ENCODE assay signal across 10 cellular contexts in the genomic region with DNA sequence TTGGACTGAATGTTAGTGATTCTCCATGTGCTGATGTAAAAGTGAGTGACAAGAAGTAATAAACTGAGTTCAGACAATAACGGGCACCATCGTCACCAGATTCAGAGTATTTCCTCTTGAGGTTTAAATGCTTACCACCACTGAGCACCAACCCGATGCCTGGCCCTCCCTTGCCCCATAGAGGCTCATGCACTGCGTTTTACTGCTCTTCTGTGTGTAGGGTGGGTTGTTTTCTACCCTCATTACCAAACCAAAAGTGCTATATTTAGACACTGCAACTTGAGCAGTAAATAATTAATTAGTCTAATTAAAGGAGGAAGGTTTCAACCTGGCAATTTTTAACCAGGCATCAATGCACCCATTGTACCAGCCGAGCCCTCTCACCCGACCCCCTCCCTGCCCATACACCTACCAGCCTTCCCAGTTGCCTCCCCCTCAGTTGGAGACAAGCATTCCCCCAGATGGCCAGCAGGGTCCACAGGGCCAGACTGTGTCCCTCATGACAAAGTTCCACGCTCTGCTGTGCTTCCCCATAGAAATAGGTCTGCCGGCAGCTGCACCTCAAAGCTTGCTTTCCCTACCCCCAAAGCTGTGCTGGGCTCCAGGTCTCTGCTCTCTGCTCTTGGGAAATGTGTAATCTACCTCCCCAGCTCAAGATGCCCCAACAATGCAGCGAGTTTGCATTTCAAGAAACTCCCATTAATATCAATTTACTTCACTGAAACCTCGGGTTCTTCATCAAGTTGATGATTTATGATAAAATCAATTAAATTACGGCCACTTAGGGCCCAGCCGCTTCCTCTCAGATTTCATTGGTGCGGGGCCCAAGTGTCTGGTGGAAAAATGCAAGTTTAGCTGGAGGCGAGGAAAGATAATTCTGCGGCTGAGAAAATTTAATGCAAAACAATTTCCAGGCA. TPM values are rescaled to one million over a fixed set of nuclear protein-coding genes. Genes with fewer than 3 reads are reported as not detected.
DNase-seq lines count a peak whose midpoint lies in the region; ATAC-seq and TF ChIP-seq lines count a peak whose summit lies in the region.
"Had no signal": no experiment of that assay in that cellular context is flagged by ENCODE, and none has a peak within 500 bp of the region (broad histone marks: within the 10 kb centered on the region; RNA-seq: fewer than 3 reads in every experiment).

No MANE protein-coding gene starts in this region.

- DNase-seq in HFFc6 (no peak), retinal pigment epithelial cell (ENCODE audit: low read depth) (no peak), COR-L47 (lab: John Stamatoyannopoulos, UW) (no peak), retina (no peak)
- no peak for DNase-seq in central memory CD8-positive, alpha-beta T cell (ENCODE audit: low spot score in 2 of 2)
- DNase-seq in activated T-cell treated with anti-CD3 and anti-CD28 coated beads, Interleukin-2, amount 50 U/mL, for 72 hours: no peak
- DNase-seq: anterior cingulate cortex, NCI-H1105 had no signal

- H3K4me3 ChIP-seq in retinal pigment epithelial cell (ENCODE audit: low read length): no peak overlapping the region

- H3K27me3 Mint-ChIP-seq in HFFc6 (ENCODE audit: insufficient read depth): peaks cover 65% of the 10 kb centered on the region
- H3K27me3 Mint-ChIP-seq in central memory CD8-positive, alpha-beta T cell: no peaks in the 10 kb centered on the region
- H3K27me3 Mint-ChIP-seq in activated T-cell treated with anti-CD3 and anti-CD28 coated beads, Interleukin-2, amount 50 U/mL, for 72 hours (ENCODE audit: low read depth): peaks cover 13% of the 10 kb centered on the region

- peak; percentile 35 for TF ChIP-seq POLR2A in GM18526 (IDR thresholded peaks at IDR 0.05; ENCODE audit: extremely low read depth, insufficient read length)

- H3K36me3 Mint-ChIP-seq in HFFc6 (ENCODE audit: low read depth): no peaks in the 10 kb centered on the region
- peaks cover 3% of the 10 kb centered on the region for H3K36me3 Mint-ChIP-seq in central memory CD8-positive, alpha-beta T cell (ENCODE audit: insufficient read depth)
- no peaks in the 10 kb centered on the region for H3K36me3 Mint-ChIP-seq in activated T-cell treated with anti-CD3 and anti-CD28 coated beads, Interleukin-2, amount 50 U/mL, for 72 hours (ENCODE audit: insufficient read depth in 2 of 2)

- H3K9me3 Mint-ChIP-seq in HFFc6: no peaks in the 10 kb centered on the region
- no peaks in the 10 kb centered on the region for H3K9me3 Mint-ChIP-seq in central memory CD8-positive, alpha-beta T cell
- no peaks in the 10 kb centered on the region for H3K9me3 Mint-ChIP-seq in activated T-cell treated with anti-CD3 and anti-CD28 coated beads, Interleukin-2, amount 50 U/mL, for 72 hours
- H3K9me3 Mint-ChIP-seq: T-helper 1 cell treated with Interleukin-12 subunit alpha and Interleukin-12 subunit beta and Interleukin-4 antibody, amounts not matched to agents 30 μg/mL and 1 μg/mL, for 36 hours had no signal

- peak; percentile 41; the same call in 1 of the 2 replicates for TF ChIP-seq CTCF in HFFc6 (IDR thresholded peaks at IDR 0.05)
- TF ChIP-seq CTCF in retinal pigment epithelial cell (conservative IDR thresholded peaks at IDR 0.05; ENCODE audit: low read depth, low read length): peak; percentile 31

- ATAC-seq in central memory CD8-positive, alpha-beta T cell (replicated peaks; ENCODE audit: extremely low read depth, poor library complexity, severe bottlenecking): peak; percentile 65
- ATAC-seq in activated T-cell treated with anti-CD3 and anti-CD28 coated beads, Interleukin-2, amount 50 U/mL, for 72 hours (replicated peaks in 1 of 2): no peak

- no peak overlapping the region for H3K27ac Mint-ChIP-seq in HFFc6
- H3K27ac Mint-ChIP-seq in central memory CD8-positive, alpha-beta T cell (ENCODE audit: low read depth): no peak overlapping the region
- H3K27ac Mint-ChIP-seq in activated T-cell treated with anti-CD3 and anti-CD28 coated beads, Interleukin-2, amount 50 U/mL, for 72 hours: no peak overlapping the region

- no peak overlapping the region for H3K4me3 Mint-ChIP-seq in HFFc6
- H3K4me3 Mint-ChIP-seq in central memory CD8-positive, alpha-beta T cell: no peak overlapping the region
- H3K4me3 Mint-ChIP-seq in activated T-cell treated with anti-CD3 and anti-CD28 coated beads, Interleukin-2, amount 50 U/mL, for 72 hours: no peak overlapping the region
- H3K4me3 Mint-ChIP-seq: T-helper 1 cell treated with Interleukin-12 subunit alpha and Interleukin-12 subunit beta and Interleukin-4 antibody, amounts not matched to agents 30 μg/mL and 1 μg/mL, for 36 hours had no signal

- H3K4me1 Mint-ChIP-seq in HFFc6 (ENCODE audit: low read depth): no peaks in the 10 kb centered on the region
- peaks cover 9% of the 10 kb centered on the region for H3K4me1 Mint-ChIP-seq in central memory CD8-positive, alpha-beta T cell
- H3K4me1 Mint-ChIP-seq in activated T-cell treated with anti-CD3 and anti-CD28 coated beads, Interleukin-2, amount 50 U/mL, for 72 hours (ENCODE audit: low read depth): no peaks in the 10 kb centered on the region

RNA-seq across cellular contexts. Expression of a gene that starts 16.0 kb away (rescaled TPM):
- total RNA-seq in HFFc6 (2021; fragmentation: NEBNext Ultra II Directional; extraction: Animal tissue kit (Norgen Biotek cat#: 25700)): not detected
- total RNA-seq in activated T-cell treated with anti-CD3 and anti-CD28 coated beads, Interleukin-2, amount 50 U/mL, for 72 hours: 1 to 10 TPM; 1.9 to 3.3 TPM

RNA-seq across cellular contexts. Expression of a gene that starts 17.2 kb away (rescaled TPM):
- total RNA-seq in HFFc6 (2021; fragmentation: NEBNext Ultra II Directional; extraction: Animal tissue kit (Norgen Biotek cat#: 25700)): not detected
- 10 to 100 TPM; 18.1 to 37.7 TPM for total RNA-seq in activated T-cell treated with anti-CD3 and anti-CD28 coated beads, Interleukin-2, amount 50 U/mL, for 72 hours

RNA-seq across cellular contexts. Expression of a gene that starts 27.9 kb away (rescaled TPM):
- total RNA-seq in HFFc6 (2021; fragmentation: NEBNext Ultra II Directional; extraction: Animal tissue kit (Norgen Biotek cat#: 25700)): not detected
- total RNA-seq in activated T-cell treated with anti-CD3 and anti-CD28 coated beads, Interleukin-2, amount 50 U/mL, for 72 hours: 1 to 10 TPM; 2.9 to 8.1 TPM

RNA-seq across cellular contexts. Expression of a gene that starts 31.3 kb away (rescaled TPM):
- total RNA-seq in HFFc6 (2021; fragmentation: NEBNext Ultra II Directional; extraction: Animal tissue kit (Norgen Biotek cat#: 25700)): not detected
- total RNA-seq in activated T-cell treated with anti-CD3 and anti-CD28 coated beads, Interleukin-2, amount 50 U/mL, for 72 hours: not detected

RNA-seq across cellular contexts. Expression of a gene that starts 31.4 kb away (rescaled TPM):
- not detected for total RNA-seq in HFFc6 (2021; fragmentation: NEBNext Ultra II Directional; extraction: Animal tissue kit (Norgen Biotek cat#: 25700))
- not detected for total RNA-seq in activated T-cell treated with anti-CD3 and anti-CD28 coated beads, Interleukin-2, amount 50 U/mL, for 72 hours

Comparison
In these comparisons a context has a peak if more than half of its experiments do, and no peak if none do; other contexts are left out.
1. RNA of a gene that starts 17.2 kb away (total RNA-seq): 18.1 to 37.7 TPM in activated T-cell treated with anti-CD3 and anti-CD28 coated beads, Interleukin-2, amount 50 U/mL, for 72 hours; not detected in HFFc6; every median in the first group is over 10 times any median in the second.